ENCODE assay signal across 8 cellular contexts in the genomic region with DNA sequence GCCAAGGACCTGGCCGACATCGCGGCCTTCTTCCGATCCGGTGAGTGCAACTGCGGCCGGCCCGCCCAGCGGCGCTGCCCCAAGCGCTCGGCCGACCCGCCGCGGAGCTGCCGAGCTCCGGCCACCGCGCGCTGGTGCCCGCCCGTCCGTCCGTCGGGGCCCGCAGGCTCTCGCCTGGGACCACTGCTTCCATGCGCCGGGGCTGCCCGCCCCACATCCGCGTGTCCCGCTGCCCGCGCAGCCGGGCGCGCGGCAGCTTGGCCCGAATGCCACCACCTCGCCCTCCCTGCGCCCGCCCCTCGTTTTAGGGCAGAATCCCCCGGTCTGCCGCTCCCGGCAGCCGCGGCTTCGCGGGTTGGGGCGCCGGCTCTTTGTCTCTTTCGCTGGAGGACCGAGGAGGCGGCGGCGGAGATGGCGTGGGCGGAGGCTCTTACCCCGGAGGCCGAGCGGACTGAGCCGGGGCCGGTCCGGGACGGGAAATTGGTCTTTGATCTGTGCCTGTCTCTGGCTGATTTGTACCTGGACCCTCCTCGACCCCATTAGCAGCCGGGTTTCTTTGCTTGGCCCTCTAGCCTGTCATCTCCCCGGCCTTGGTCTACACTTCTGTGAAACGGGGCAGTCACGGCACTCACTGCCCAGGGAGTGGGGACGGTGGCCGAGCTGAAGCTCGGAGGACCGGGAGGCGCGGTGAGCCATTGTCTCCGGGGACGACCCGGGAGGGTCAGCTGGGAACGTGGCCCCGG. TPM values are rescaled to one million over a fixed set of nuclear protein-coding genes. Genes with fewer than 3 reads are reported as not detected.
DNase-seq lines count a peak whose midpoint lies in the region; ATAC-seq, FAIRE-seq and TF ChIP-seq lines count a peak whose summit lies in the region.

No MANE protein-coding gene starts in this region.

- H3F3A ChIP-seq in GM23338 (replicated peaks; ENCODE audit: low read depth): 0 out of 2 replicates have a peak, but pooled peaks cover 4% of the 10 kb centered on the region
- 0 out of 2 replicates have a peak, but pooled peaks cover 4% of the 10 kb centered on the region for H3F3A ChIP-seq in Loucy (ENCODE audit: low read depth)

- TF ChIP-seq CTCF in GM23338 (conservative IDR thresholded peaks at IDR 0.05; ENCODE audit: low read depth in 2 of 2) (no peak), Loucy (conservative IDR thresholded peaks at IDR 0.05; ENCODE audit: low read length) (no peak), ovary (IDR thresholded peaks at IDR 0.05) (no peak), D721Med (IDR thresholded peaks at IDR 0.05; ENCODE audit: insufficient read depth, missing control alignments) (no peak)

- H3K4me3 ChIP-seq in GM23338 (peak overlapping the region; percentile 96), Loucy (ENCODE audit: low read length, poor library complexity, severe bottlenecking) (peak overlapping the region; percentile 97), ovary (peak overlapping the region; percentile 78)

- H3K27me3 Mint-ChIP-seq in GM23338 (ENCODE audit: insufficient read depth, low read depth, poor library complexity): peaks cover 12% of the 10 kb centered on the region
- peaks cover 34% of the 10 kb centered on the region for H3K27me3 Mint-ChIP-seq in activated T-helper 17 cell treated with anti-CD3 and anti-CD28 coated beads, Interleukin-2, amount 50 U/mL, for 72 hours

- H3K4me2 ChIP-seq in GM23338 (peak overlapping the region; percentile 98), Loucy (ENCODE audit: low read depth, low read length, poor library complexity, severe bottlenecking) (peak overlapping the region; percentile 96)

- intact Hi-C loops in ovary (cut with DNase I): loop anchor here (5.0 to 10.0 kb wide), 5 partner anchors 51 to 123 kb away; no protein-coding TSS in a partner anchor

- H3K27ac ChIP-seq in GM23338 (ENCODE audit: low read depth): no peak overlapping the region
- H3K27ac ChIP-seq in ovary: peak overlapping the region; percentile 96 to 97

- H3K79me2 ChIP-seq in GM23338 (replicated peaks; ENCODE audit: insufficient read depth) (peaks cover 43% of the 10 kb centered on the region), Loucy (ENCODE audit: insufficient read depth, low read length) (peaks cover 52% of the 10 kb centered on the region)

- WGBS in ovary, 3 donors: 0% methylated on average over 41 to 84 of the region's 84 CpGs

- no peaks in the 10 kb centered on the region for H3K9me2 ChIP-seq in GM23338 (ENCODE audit: insufficient read depth)
- H3K9me2 ChIP-seq in Loucy (replicated peaks; ENCODE audit: low read depth, low read length): no peaks in the 10 kb centered on the region

- H3K4me1 ChIP-seq in GM23338 (ENCODE audit: insufficient read depth) (peaks cover 47% of the 10 kb centered on the region), Loucy (ENCODE audit: insufficient read depth, low read length, poor library complexity, severe bottlenecking) (peaks cover 43% of the 10 kb centered on the region), ovary (ENCODE audit: insufficient read depth) (peaks cover 13% of the 10 kb centered on the region)

- no peaks in the 10 kb centered on the region; the same call in 2 of the 3 replicates for H3K9me3 Mint-ChIP-seq in GM23338
- H3K9me3 Mint-ChIP-seq in activated T-helper 17 cell treated with anti-CD3 and anti-CD28 coated beads, Interleukin-2, amount 50 U/mL, for 72 hours: no peaks in the 10 kb centered on the region

- H3K27me3 ChIP-seq in GM23338 (ENCODE audit: insufficient read depth) (peaks cover 3% of the 10 kb centered on the region; the same call in 1 of the 2 replicates), Loucy (ENCODE audit: insufficient read depth, low read length, poor library complexity, severe bottlenecking) (no peaks in the 10 kb centered on the region), ovary (no peaks in the 10 kb centered on the region)

- H3K9me3 ChIP-seq in Loucy (ENCODE audit: insufficient read depth, low read depth, low read length): no peaks in the 10 kb centered on the region
- H3K9me3 ChIP-seq in ovary: no peaks in the 10 kb centered on the region

- no peaks in the 10 kb centered on the region; the same call in 2 of the 3 replicates for H3K36me3 Mint-ChIP-seq in GM23338 (ENCODE audit: low read depth)
- H3K36me3 Mint-ChIP-seq in activated T-helper 17 cell treated with anti-CD3 and anti-CD28 coated beads, Interleukin-2, amount 50 U/mL, for 72 hours (ENCODE audit: low read depth): peaks cover 5% of the 10 kb centered on the region

- ATAC-seq in GM23338: peak; percentile 1; the same call in 2 of the 3 replicates
- ATAC-seq in activated T-helper 17 cell treated with anti-CD3 and anti-CD28 coated beads, Interleukin-2, amount 50 U/mL, for 72 hours (replicated peaks): peak; percentile 6

- H3K27ac Mint-ChIP-seq in GM23338: peak overlapping the region; percentile 74
- no peak overlapping the region for H3K27ac Mint-ChIP-seq in activated T-helper 17 cell treated with anti-CD3 and anti-CD28 coated beads, Interleukin-2, amount 50 U/mL, for 72 hours

- FAIRE-seq in GM12891 (lab: Jason Lieb, UNC) (no peak), D721Med (lab: Jason Lieb, UNC) (no peak)

- H3K36me3 ChIP-seq in GM23338 (ENCODE audit: insufficient read depth) (no peaks in the 10 kb centered on the region), Loucy (ENCODE audit: insufficient read depth, low read length) (no peaks in the 10 kb centered on the region), ovary (no peaks in the 10 kb centered on the region)

- peak overlapping the region; percentile 82 for H3K9ac ChIP-seq in Loucy (ENCODE audit: low read depth, low read length, poor library complexity, severe bottlenecking)

- TF ChIP-seq POLR2A in GM12891 (IDR thresholded peaks at IDR 0.05; ENCODE audit: low read depth, low read length) (no peak), ovary (IDR thresholded peaks at IDR 0.05) (no peak)

- TF ChIP-seq EP300 in ovary (IDR thresholded peaks at IDR 0.05): no peak

- H3K4me3 Mint-ChIP-seq in GM23338: peak overlapping the region; percentile 84
- peak overlapping the region; percentile 76 for H3K4me3 Mint-ChIP-seq in activated T-helper 17 cell treated with anti-CD3 and anti-CD28 coated beads, Interleukin-2, amount 50 U/mL, for 72 hours

- H3K4me1 Mint-ChIP-seq in GM23338: peaks cover 46% of the 10 kb centered on the region
- H3K4me1 Mint-ChIP-seq in activated T-helper 17 cell treated with anti-CD3 and anti-CD28 coated beads, Interleukin-2, amount 50 U/mL, for 72 hours: peaks cover 5% of the 10 kb centered on the region

- no peak overlapping the region for H2AFZ ChIP-seq in GM23338
- H2AFZ ChIP-seq in Loucy (ENCODE audit: low read length): peak overlapping the region; percentile 69

- DNase-seq in GM12891 (ENCODE audit: insufficient read length, low spot score) (peak; percentile 42), GM23338 (ENCODE audit: low spot score) (peak; percentile 52), foreskin melanocyte (peak; percentile 20), ovary (peak; percentile 47 to 73 (median 64)), NCI-H1436 treated with DMSO at 0.1 percent for 48 hours (lab: John Stamatoyannopoulos, UW) (no peak), D721Med (ENCODE audit: insufficient read length, low spot score) (no peak)

- peaks cover 39% of the 10 kb centered on the region for H4K20me1 ChIP-seq in GM23338 (replicated peaks; ENCODE audit: insufficient read depth)
- peaks cover 43% of the 10 kb centered on the region for H4K20me1 ChIP-seq in Loucy (ENCODE audit: insufficient read depth, low read length, poor library complexity, severe bottlenecking)

TF ChIP-seq in GM12891, 5 proteins besides CTCF, POLR2A, EP300 and RAD21:
- TF ChIP-seq PAX5 (IDR thresholded peaks at IDR 0.05; ENCODE audit: insufficient read depth, low read length, severe bottlenecking) (no peak), POLR2AphosphoS5 (IDR thresholded peaks at IDR 0.05; ENCODE audit: low read depth, low read length) (no peak), TAF1 (IDR thresholded peaks at IDR 0.05; ENCODE audit: low read depth, low read length) (no peak), POU2F2 (IDR thresholded peaks at IDR 0.05; ENCODE audit: low read depth, low read length) (no peak), SPI1 (IDR thresholded peaks at IDR 0.05; ENCODE audit: low read depth, low read length) (no peak)

TF ChIP-seq in GM23338, 12 proteins besides CTCF, POLR2A, EP300 and RAD21 (continues in another document):
- TF ChIP-seq CREB1 (CRISPR knock-in tag; IDR thresholded peaks at IDR 0.05; ENCODE audit: low read depth) (no peak), NANOG (IDR thresholded peaks at IDR 0.05; ENCODE audit: borderline replicate concordance) (no peak), JUNB (IDR thresholded peaks at IDR 0.05; ENCODE audit: unreplicated experiment) (no peak), EZH2phosphoT487 (IDR thresholded peaks at IDR 0.05; ENCODE audit: unreplicated experiment) (no peak), EZH2 (IDR thresholded peaks at IDR 0.05; ENCODE audit: low read depth, unreplicated experiment) (no peak), ZNF331 (CRISPR knock-in tag; IDR thresholded peaks at IDR 0.05; ENCODE audit: low read depth) (no peak), POLR2AphosphoS5 (IDR thresholded peaks at IDR 0.05; ENCODE audit: low read depth) (no peak)

RNA-seq across cellular contexts. Expression of a gene that starts 0.9 kb away (rescaled TPM):
- polyA plus RNA-seq in GM12891 (2012; ENCODE audit: low read depth, missing spikeins): 24.2 TPM
- total RNA-seq in GM23338 (2014; rRNA removed; shearing (Covaris generic)): 83.7 and 113 TPM in 2 replicates
- polyA plus RNA-seq in GM23338 (2016; fragmentation: Nextera tagmentation; extraction: Ambion mirVana) (13.8 and 14.9 TPM in 2 replicates), ovary (10 to 100 TPM; 58.4 to 67.1 TPM)
- total RNA-seq in activated T-helper 17 cell treated with anti-CD3 and anti-CD28 coated beads, Interleukin-2, amount 50 U/mL, for 72 hours: 10 to 100 TPM; 13.6 to 21.5 TPM
- total RNA-seq in ovary: 100 to 1,000 TPM in 5 of 7 donors, 10 to 100 TPM in 2; 93.3 to 268 (median 132) TPM

Comparison
In these comparisons a context has a peak if more than half of its experiments do, and no peak if none do; other contexts are left out.
1. DNase-seq: peak in GM12891 (single experiment), GM23338 (single experiment), foreskin melanocyte (single experiment) and ovary (5 of 5); none in NCI-H1436 treated with DMSO at 0.1 percent for 48 hours (single experiment) and D721Med (single experiment).
2. Peak in every context shown above with its lines, with median percentiles within 50 percentile points of each other: H3K4me3 ChIP-seq.